ENCODE assay signal across 1 cellular context in genomic region chr16:29228664-29229611, GRCh38.
TF ChIP-seq lines count a peak whose summit lies in the region.
"Not testable (repeated sequence)": the region's sequence is repeated elsewhere in the genome, so short reads cannot be mapped to it uniquely, and the experiment has no call there.

No MANE protein-coding gene starts in this region.

TF ChIP-seq in HepG2, 621 proteins besides CTCF, POLR2A, EP300 and RAD21 (continued from another document):
- TF ChIP-seq ZNF205 (CRISPR knock-in tag; IDR thresholded peaks at IDR 0.05) (0 out of 2 replicates have a peak, but pooled peaks have one; percentile 35), SP4 (CRISPR knock-in tag; IDR thresholded peaks at IDR 0.05) (0 out of 2 replicates have a peak, but pooled peaks have one; percentile 18), NR2F6 (IDR thresholded peaks at IDR 0.05) (0 out of 2 replicates have a peak, but pooled peaks have one; percentile 22), NR2F6 (CRISPR knock-in tag; IDR thresholded peaks at IDR 0.05) (peak; percentile 63; the same call in 1 of the 2 replicates), FOXK1 (CRISPR knock-in tag; IDR thresholded peaks at IDR 0.05; ENCODE audit: borderline replicate concordance, low read depth) (peak; percentile 21; the same call in 1 of the 2 replicates), ZNF160 (CRISPR knock-in tag; IDR thresholded peaks at IDR 0.05) (peak; percentile 20; the same call in 1 of the 2 replicates), GATAD2A (CRISPR knock-in tag; IDR thresholded peaks at IDR 0.05) (peak; percentile 70), ZNF614 (CRISPR knock-in tag; IDR thresholded peaks at IDR 0.05; ENCODE audit: borderline replicate concordance) (peak; percentile 65; the same call in 1 of the 2 replicates), SOX6 (CRISPR knock-in tag; IDR thresholded peaks at IDR 0.05) (peak; percentile 67), KAT8 (CRISPR knock-in tag; IDR thresholded peaks at IDR 0.05) (peak; percentile 53; the same call in 1 of the 2 replicates), ZFP90 (CRISPR knock-in tag; IDR thresholded peaks at IDR 0.05; ENCODE audit: borderline replicate concordance) (peak; percentile 81), FOSL2 (CRISPR knock-in tag; IDR thresholded peaks at IDR 0.05) (0 out of 2 replicates have a peak, but pooled peaks have one; percentile 6), RARA (CRISPR knock-in tag; IDR thresholded peaks at IDR 0.05) (peak; percentile 79), RXRA (CRISPR knock-in tag; IDR thresholded peaks at IDR 0.05) (peak; percentile 68; the same call in 1 of the 2 replicates)
- not testable (repeated sequence) for TF ChIP-seq SOX6 (IDR thresholded peaks at IDR 0.05)
